8 cellular contexts compared by ENCODE assay signal in genomic region chr19:15453091-15453498, GRCh38. TPM values are rescaled to one million over a fixed set of nuclear protein-coding genes. Genes with fewer than 3 reads are reported as not detected.
DNase-seq lines count a peak whose midpoint lies in the region; ATAC-seq, FAIRE-seq and TF ChIP-seq lines count a peak whose summit lies in the region.
"Had no signal": no experiment of that assay in that cellular context is flagged by ENCODE, and none has a peak within 500 bp of the region (broad histone marks: within the 10 kb centered on the region; RNA-seq: fewer than 3 reads in every experiment).

No MANE protein-coding gene starts in this region.

- no peak for TF ChIP-seq CTCF in activated CD8-positive, alpha-beta T cell treated with anti-CD3 and anti-CD28 coated beads for 36 hours (IDR thresholded peaks at IDR 0.05)

- H3K36me3 ChIP-seq in duodenal mucosa (ENCODE audit: control insufficient read depth in 1 of 2, insufficient read depth in 2 of 2, low read length in 2 of 2), result peaks cover 0 to 14% of the 10 kb centered on the region in 2 donors
- H3K36me3 ChIP-seq in mucosa of rectum (ENCODE audit: control insufficient read depth in 2 of 2, insufficient read depth in 2 of 2, low read length in 2 of 2), result peaks cover 0 to 6% of the 10 kb centered on the region in 2 donors

- POLR2A ChIA-PET in activated CD8-positive, alpha-beta T cell treated with anti-CD3 and anti-CD28 coated beads for 36 hours (lab: Charles Lee), result interaction anchor here (3.4 kb wide), 1 partner anchor 10 kb away, joined by 33 read pairs; the partner anchor contains the start of gene RASAL3

- intact Hi-C loops in activated CD8-positive, alpha-beta T cell treated with anti-CD3 and anti-CD28 coated beads for 36 hours (cut with micrococcal nuclease), result no loop called here

- H3K9ac ChIP-seq in duodenal mucosa (ENCODE audit: low read depth in 1 of 2, low read length in 2 of 2), result peak overlapping the region; percentile 43 to 54
- no peak overlapping the region for H3K9ac ChIP-seq in mucosa of rectum (ENCODE audit: low read depth in 1 of 2, low read length in 2 of 2)

- no peaks in the 10 kb centered on the region for H3K9me3 ChIP-seq in duodenal mucosa (ENCODE audit: control insufficient read depth in 1 of 2, low read length in 2 of 2)
- no peaks in the 10 kb centered on the region for H3K9me3 ChIP-seq in mucosa of rectum (ENCODE audit: control insufficient read depth in 2 of 2, low read length in 2 of 2)
- H3K9me3 ChIP-seq: Caco-2 had no signal

- TF ChIP-seq POLR2A in GM12892 (IDR thresholded peaks at IDR 0.05; ENCODE audit: low read depth, low read length), result no peak

- H3K4me3 Mint-ChIP-seq in activated CD8-positive, alpha-beta T cell treated with anti-CD3 and anti-CD28 coated beads for 36 hours, result no peak overlapping the region

- peak overlapping the region; percentile 62 to 66 for H3K4me3 ChIP-seq in duodenal mucosa (ENCODE audit: low read depth in 1 of 2, low read length in 2 of 2)
- peak overlapping the region; percentile 40 to 61 for H3K4me3 ChIP-seq in mucosa of rectum (ENCODE audit: low read length in 2 of 2)

- no peak for ATAC-seq in activated CD8-positive, alpha-beta T cell treated with anti-CD3 and anti-CD28 coated beads for 36 hours

- H3K27ac ChIP-seq in duodenal mucosa (ENCODE audit: low read depth, low read length), result no peak overlapping the region
- peak overlapping the region in 1 of 2 donors; percentile 24 for H3K27ac ChIP-seq in mucosa of rectum (ENCODE audit: low read depth in 2 of 2, low read length in 2 of 2)

- H3K27me3 Mint-ChIP-seq in activated CD8-positive, alpha-beta T cell treated with anti-CD3 and anti-CD28 coated beads for 36 hours, result no peaks in the 10 kb centered on the region

- H3K9me3 Mint-ChIP-seq in activated CD8-positive, alpha-beta T cell treated with anti-CD3 and anti-CD28 coated beads for 36 hours, result no peaks in the 10 kb centered on the region

- DNase-seq in AG20443 (ENCODE audit: low spot score) (peak; percentile 76), GM12892 (ENCODE audit: insufficient read length) (no peak), NCI-H1048 (lab: John Stamatoyannopoulos, UW) (no peak)
- DNase-seq in activated CD8-positive, alpha-beta T cell treated with anti-CD3 and anti-CD28 coated beads for 36 hours, result no peak

- H3K4me1 ChIP-seq in duodenal mucosa (ENCODE audit: control insufficient read depth in 1 of 2, insufficient read depth in 2 of 2, low read length in 2 of 2), result peaks cover 4 to 28% of the 10 kb centered on the region in 2 donors
- H3K4me1 ChIP-seq in mucosa of rectum (ENCODE audit: control insufficient read depth in 2 of 2, insufficient read depth in 2 of 2, low read length in 2 of 2), result peaks cover 12 to 13% of the 10 kb centered on the region in 2 donors

- peaks cover 55% of the 10 kb centered on the region for H3K36me3 Mint-ChIP-seq in activated CD8-positive, alpha-beta T cell treated with anti-CD3 and anti-CD28 coated beads for 36 hours (ENCODE audit: low read depth)

- H3K27me3 ChIP-seq in duodenal mucosa (ENCODE audit: control insufficient read depth in 1 of 2, insufficient read depth in 2 of 2, low read length in 2 of 2), result peaks cover 17 to 21% of the 10 kb centered on the region in 2 donors
- peaks cover 14 to 23% of the 10 kb centered on the region in 2 donors for H3K27me3 ChIP-seq in mucosa of rectum (ENCODE audit: control insufficient read depth in 2 of 2, insufficient read depth in 2 of 2, low read length in 2 of 2)

- H3K4me1 Mint-ChIP-seq in activated CD8-positive, alpha-beta T cell treated with anti-CD3 and anti-CD28 coated beads for 36 hours (ENCODE audit: low read depth), result peaks cover 14% of the 10 kb centered on the region

- no peak overlapping the region for H3K27ac Mint-ChIP-seq in activated CD8-positive, alpha-beta T cell treated with anti-CD3 and anti-CD28 coated beads for 36 hours

- CTCF ChIA-PET in activated CD8-positive, alpha-beta T cell treated with anti-CD3 and anti-CD28 coated beads for 36 hours (lab: Charles Lee), result interaction anchor here (2.6 kb wide), 1 partner anchor 11 kb away, joined by 6 read pairs; the partner anchor contains the start of gene RASAL3

- FAIRE-seq in GM12892 (lab: Jason Lieb, UNC), result no peak

RNA-seq across cellular contexts. Expression of gene WIZ, which starts 3.3 kb away (rescaled TPM):
- polyA plus RNA-seq in GM12892 (2012; ENCODE audit: missing spikeins), result 3.3 TPM
- total RNA-seq in activated CD8-positive, alpha-beta T cell treated with anti-CD3 and anti-CD28 coated beads for 36 hours, result 10 to 100 TPM; 19.3 to 21.0 TPM

RNA-seq across cellular contexts. Expression of gene RASAL3, which starts 11.2 kb away (rescaled TPM):
- 21.3 TPM for polyA plus RNA-seq in GM12892 (2012; ENCODE audit: missing spikeins)
- total RNA-seq in activated CD8-positive, alpha-beta T cell treated with anti-CD3 and anti-CD28 coated beads for 36 hours, result 10 to 100 TPM; 83.9 to 85.8 TPM
- total RNA-seq: Caco-2 had no signal

RNA-seq across cellular contexts. Expression of gene PGLYRP2, which starts 26.2 kb away (rescaled TPM):
- not detected for polyA plus RNA-seq in GM12892 (2012; ENCODE audit: missing spikeins)
- under 1 TPM; 0.25 to 0.27 TPM for total RNA-seq in activated CD8-positive, alpha-beta T cell treated with anti-CD3 and anti-CD28 coated beads for 36 hours
- total RNA-seq: Caco-2, LHCN-M2 had no signal

RNA-seq across cellular contexts. Expression of gene AKAP8L, which starts 34.3 kb away (rescaled TPM):
- polyA plus RNA-seq in GM12892 (2012; ENCODE audit: missing spikeins), result 33.2 TPM
- total RNA-seq in activated CD8-positive, alpha-beta T cell treated with anti-CD3 and anti-CD28 coated beads for 36 hours, result 10 to 100 TPM; 83.1 to 88.8 TPM

RNA-seq across cellular contexts. Expression of gene CYP4F22, which starts 55.2 kb away (rescaled TPM):
- not detected for polyA plus RNA-seq in GM12892 (2012; ENCODE audit: missing spikeins)
- 1 to 10 TPM; 1.5 to 1.7 TPM for total RNA-seq in activated CD8-positive, alpha-beta T cell treated with anti-CD3 and anti-CD28 coated beads for 36 hours
- total RNA-seq: Caco-2, LHCN-M2 had no signal

Comparison
In these comparisons a context has a peak if more than half of its experiments do, and no peak if none do; other contexts are left out.
1. H3K9ac ChIP-seq: peak in duodenal mucosa (2 of 2); none in mucosa of rectum (0 of 2).